11 cellular contexts compared by ENCODE assay signal in genomic region chr3:30511524-30512278, GRCh38.
DNase-seq lines count a peak whose midpoint lies in the region; ATAC-seq and TF ChIP-seq lines count a peak whose summit lies in the region.
"Had no signal": no experiment of that assay in that cellular context is flagged by ENCODE, and none has a peak within 500 bp of the region (broad histone marks: within the 10 kb centered on the region; RNA-seq: fewer than 3 reads in every experiment).

No MANE protein-coding gene starts in this region.

- CTCF ChIA-PET in Calu3 (lab: Charles Lee) = no interaction called here

- peak overlapping the region; percentile 22 for H3K4me2 ChIP-seq in osteoblast (ENCODE audit: insufficient read depth, low read length)
- H3K4me2 ChIP-seq: KMS-11 had no signal

- peak overlapping the region; percentile 15 for H3K27ac Mint-ChIP-seq in Calu3 (ENCODE audit: unreplicated experiment)

- ATAC-seq in GM21447 (IDR thresholded peaks at IDR 0.05; ENCODE audit: unreplicated experiment) (no peak), HG02623 (IDR thresholded peaks at IDR 0.05; ENCODE audit: unreplicated experiment) (no peak), GM18858 (IDR thresholded peaks at IDR 0.05; ENCODE audit: unreplicated experiment) (no peak)

- H3K9me3 ChIP-seq in osteoblast (ENCODE audit: low read depth, low read length) = no peaks in the 10 kb centered on the region
- H3K9me3 ChIP-seq: upper lobe of left lung had no signal

- peak overlapping the region; percentile 66 for H3K27ac ChIP-seq in osteoblast (ENCODE audit: low read depth, low read length)
- H3K27ac ChIP-seq: KMS-11 had no signal

- H3K79me2 ChIP-seq in osteoblast (ENCODE audit: insufficient read depth, low read length) = no peaks in the 10 kb centered on the region

- no peaks in the 10 kb centered on the region for H3K27me3 ChIP-seq in osteoblast (ENCODE audit: insufficient read depth, low read length)
- H3K27me3 ChIP-seq: upper lobe of left lung had no signal

- no peaks in the 10 kb centered on the region for H3K36me3 Mint-ChIP-seq in Calu3 (ENCODE audit: insufficient read depth, unreplicated experiment)
- H3K36me3 Mint-ChIP-seq: naive B cell had no signal

- H2AFZ ChIP-seq in osteoblast (ENCODE audit: low read length) = no peak overlapping the region

- BruUV-seq in Calu3 (replicated peaks; lab: Mats Ljungman, UMichigan) = no TSS peak

- peak; percentile 43 for DNase-seq in Calu3
- peak; percentile 55 for DNase-seq in NOMO-1 treated with DMSO at 0.1 percent for 48 hours (lab: John Stamatoyannopoulos, UW; ENCODE audit: unreplicated experiment)
- peak; percentile 96 for DNase-seq in epithelial cell of esophagus (ENCODE audit: low read depth)
- peak; percentile 76 for DNase-seq in osteoblast (ENCODE audit: insufficient read length, low spot score, missing footprints)
- no peak for DNase-seq in DMS 273 (lab: John Stamatoyannopoulos, UW; ENCODE audit: unreplicated experiment)
- DNase-seq: naive B cell, upper lobe of left lung had no signal

- intact Hi-C loops in Calu3 (cut with micrococcal nuclease; ENCODE audit: unreplicated experiment) = no loop called here

- peaks cover 25% of the 10 kb centered on the region for H3K4me1 ChIP-seq in osteoblast (ENCODE audit: insufficient read depth, low read length)

- no peaks in the 10 kb centered on the region for H3K9me3 Mint-ChIP-seq in Calu3 (ENCODE audit: low read depth, unreplicated experiment)
- H3K9me3 Mint-ChIP-seq: naive B cell had no signal

- H3K4me3 Mint-ChIP-seq in Calu3 (ENCODE audit: low read depth, unreplicated experiment) = no peak overlapping the region
- H3K4me3 Mint-ChIP-seq: naive B cell had no signal

- no peaks in the 10 kb centered on the region for H3K36me3 ChIP-seq in osteoblast (ENCODE audit: insufficient read depth, low read length)
- H3K36me3 ChIP-seq: upper lobe of left lung had no signal

- H3K4me3 ChIP-seq in epithelial cell of esophagus (ENCODE audit: low read length) (no peak overlapping the region), osteoblast (ENCODE audit: insufficient read depth, low read length) (no peak overlapping the region)
- H3K4me3 ChIP-seq: upper lobe of left lung had no signal

- peaks cover 13% of the 10 kb centered on the region for H3K4me1 Mint-ChIP-seq in Calu3 (ENCODE audit: low read depth, unreplicated experiment)

- no peaks in the 10 kb centered on the region for H3K27me3 Mint-ChIP-seq in Calu3 (ENCODE audit: unreplicated experiment)
- H3K27me3 Mint-ChIP-seq: naive B cell had no signal

- no peaks in the 10 kb centered on the region for H4K20me1 ChIP-seq in osteoblast (ENCODE audit: insufficient read depth, low read length)

- TF ChIP-seq CTCF in Calu3 (IDR thresholded peaks at IDR 0.05; ENCODE audit: unreplicated experiment) = no peak
- no peak for TF ChIP-seq CTCF in epithelial cell of esophagus (IDR thresholded peaks at IDR 0.05; ENCODE audit: insufficient read depth, low read depth, low read length, missing control alignments)
- no peak for TF ChIP-seq CTCF in osteoblast (IDR thresholded peaks at IDR 0.05; ENCODE audit: extremely low read depth, low read depth, low read length)
